In the genomic region with DNA sequence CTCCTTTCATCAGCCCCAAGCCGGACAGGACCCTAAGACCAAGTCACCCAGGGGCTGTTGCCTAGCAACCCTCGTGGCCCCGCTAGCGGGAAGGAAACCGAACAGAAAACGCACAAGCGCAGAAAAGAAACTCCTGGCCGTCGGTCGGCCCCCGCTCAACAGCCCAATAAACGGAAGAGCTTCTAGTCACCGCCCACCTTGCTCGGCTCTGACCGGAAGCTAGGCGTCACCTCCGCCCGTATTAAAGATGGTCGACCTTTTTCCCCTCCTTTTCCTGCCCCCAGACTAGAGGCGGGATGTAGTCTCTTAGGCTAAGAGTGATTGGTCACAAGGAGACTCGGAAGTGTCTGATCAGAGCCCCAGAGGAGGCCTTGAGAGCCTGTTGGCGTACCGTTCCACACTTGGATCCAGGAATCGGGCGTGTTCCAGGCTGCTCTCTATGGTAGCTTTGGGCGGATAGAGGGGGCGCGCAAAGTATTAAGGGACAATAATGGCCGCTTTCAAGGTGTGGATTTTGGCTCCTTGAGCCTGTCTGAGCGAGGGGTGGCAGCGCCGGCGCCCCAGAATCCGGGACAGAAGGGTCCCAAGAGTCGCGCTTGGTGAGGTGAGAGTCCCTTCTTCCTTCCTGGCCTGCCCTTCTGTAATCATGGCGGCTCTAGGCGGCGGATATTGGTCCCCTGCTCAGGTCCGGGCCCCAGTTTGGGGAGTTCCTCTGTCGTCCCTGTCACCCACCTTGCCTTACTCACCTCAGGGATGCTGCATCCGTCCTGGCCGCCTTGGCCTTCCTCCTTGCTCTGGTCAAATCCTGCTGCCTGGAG, we compare ENCODE assay signal across 1 cellular context.
TF ChIP-seq lines count a peak whose summit lies in the region.

A gene (plus strand): TSS at position 400 of the 818 bp plus-strand sequence. CDS start 2,311 bp downstream, outside the sequence.
A gene (minus strand): TSS at position 173 of the 818 bp plus-strand sequence. CDS start 2,871 bp downstream, outside the sequence.

TF ChIP-seq in HepG2, 621 proteins besides CTCF, POLR2A, EP300 and RAD21 (continued from another document and continues in another):
- TF ChIP-seq, protein P1, sequence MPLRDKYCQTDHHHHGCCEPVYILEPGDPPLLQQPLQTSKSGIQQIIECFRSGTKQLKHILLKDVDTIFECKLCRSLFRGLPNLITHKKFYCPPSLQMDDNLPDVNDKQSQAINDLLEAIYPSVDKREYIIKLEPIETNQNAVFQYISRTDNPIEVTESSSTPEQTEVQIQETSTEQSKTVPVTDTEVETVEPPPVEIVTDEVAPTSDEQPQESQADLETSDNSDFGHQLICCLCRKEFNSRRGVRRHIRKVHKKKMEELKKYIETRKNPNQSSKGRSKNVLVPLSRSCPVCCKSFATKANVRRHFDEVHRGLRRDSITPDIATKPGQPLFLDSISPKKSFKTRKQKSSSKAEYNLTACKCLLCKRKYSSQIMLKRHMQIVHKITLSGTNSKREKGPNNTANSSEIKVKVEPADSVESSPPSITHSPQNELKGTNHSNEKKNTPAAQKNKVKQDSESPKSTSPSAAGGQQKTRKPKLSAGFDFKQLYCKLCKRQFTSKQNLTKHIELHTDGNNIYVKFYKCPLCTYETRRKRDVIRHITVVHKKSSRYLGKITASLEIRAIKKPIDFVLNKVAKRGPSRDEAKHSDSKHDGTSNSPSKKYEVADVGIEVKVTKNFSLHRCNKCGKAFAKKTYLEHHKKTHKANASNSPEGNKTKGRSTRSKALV (CRISPR knock-in tag; IDR thresholded peaks at IDR 0.05): peak; percentile 62
- TF ChIP-seq, protein P2, sequence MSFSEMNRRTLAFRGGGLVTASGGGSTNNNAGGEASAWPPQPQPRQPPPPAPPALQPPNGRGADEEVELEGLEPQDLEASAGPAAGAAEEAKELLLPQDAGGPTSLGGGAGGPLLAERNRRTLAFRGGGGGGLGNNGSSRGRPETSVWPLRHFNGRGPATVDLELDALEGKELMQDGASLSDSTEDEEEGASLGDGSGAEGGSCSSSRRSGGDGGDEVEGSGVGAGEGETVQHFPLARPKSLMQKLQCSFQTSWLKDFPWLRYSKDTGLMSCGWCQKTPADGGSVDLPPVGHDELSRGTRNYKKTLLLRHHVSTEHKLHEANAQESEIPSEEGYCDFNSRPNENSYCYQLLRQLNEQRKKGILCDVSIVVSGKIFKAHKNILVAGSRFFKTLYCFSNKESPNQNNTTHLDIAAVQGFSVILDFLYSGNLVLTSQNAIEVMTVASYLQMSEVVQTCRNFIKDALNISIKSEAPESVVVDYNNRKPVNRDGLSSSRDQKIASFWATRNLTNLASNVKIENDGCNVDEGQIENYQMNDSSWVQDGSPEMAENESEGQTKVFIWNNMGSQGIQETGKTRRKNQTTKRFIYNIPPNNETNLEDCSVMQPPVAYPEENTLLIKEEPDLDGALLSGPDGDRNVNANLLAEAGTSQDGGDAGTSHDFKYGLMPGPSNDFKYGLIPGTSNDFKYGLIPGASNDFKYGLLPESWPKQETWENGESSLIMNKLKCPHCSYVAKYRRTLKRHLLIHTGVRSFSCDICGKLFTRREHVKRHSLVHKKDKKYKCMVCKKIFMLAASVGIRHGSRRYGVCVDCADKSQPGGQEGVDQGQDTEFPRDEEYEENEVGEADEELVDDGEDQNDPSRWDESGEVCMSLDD (CRISPR knock-in tag; IDR thresholded peaks at IDR 0.05; ENCODE audit: borderline replicate concordance): 0 out of 2 replicates have a peak, but pooled peaks have one; percentile 19
- TF ChIP-seq BRD4 (CRISPR knock-in tag; IDR thresholded peaks at IDR 0.05) (peak; percentile 66), MTA1 (CRISPR knock-in tag; IDR thresholded peaks at IDR 0.05; ENCODE audit: borderline replicate concordance) (no peak; the same call in 1 of the 2 replicates), ZZZ3 (CRISPR knock-in tag; IDR thresholded peaks at IDR 0.05; ENCODE audit: borderline replicate concordance) (peak; percentile 28; the same call in 1 of the 2 replicates), GATAD1 (CRISPR knock-in tag; IDR thresholded peaks at IDR 0.05) (peak; percentile 97), ARNT (IDR thresholded peaks at IDR 0.05) (no peak), TBP (CRISPR knock-in tag; IDR thresholded peaks at IDR 0.05) (no peak), ZNF737 (CRISPR knock-in tag; IDR thresholded peaks at IDR 0.05; ENCODE audit: borderline replicate concordance) (peak; percentile 66; the same call in 1 of the 2 replicates), ZNF432 (CRISPR knock-in tag; IDR thresholded peaks at IDR 0.05; ENCODE audit: borderline replicate concordance) (no peak), ELF3 (CRISPR knock-in tag; IDR thresholded peaks at IDR 0.05) (peak; percentile 81), HMGA1 (CRISPR knock-in tag; conservative IDR thresholded peaks at IDR 0.05) (no peak), KLF15 (CRISPR knock-in tag; IDR thresholded peaks at IDR 0.05; ENCODE audit: borderline replicate concordance) (no peak), BORCS8-MEF2B (CRISPR knock-in tag; IDR thresholded peaks at IDR 0.05) (no peak; the same call in none of the 2 replicates), IKZF4 (CRISPR knock-in tag; IDR thresholded peaks at IDR 0.05; ENCODE audit: borderline replicate concordance, low read depth, not compliant biosample characterization) (no peak), HOXA9 (CRISPR knock-in tag; IDR thresholded peaks at IDR 0.05; ENCODE audit: borderline replicate concordance) (no peak), CHD4 (IDR thresholded peaks at IDR 0.05; ENCODE audit: borderline replicate concordance, low read length) (no peak), MXI1 (IDR thresholded peaks at IDR 0.05; ENCODE audit: borderline replicate concordance, low read depth, low read length) (peak; percentile 85; the same call in 2 of the 3 replicates), RXRB (CRISPR knock-in tag; IDR thresholded peaks at IDR 0.05; ENCODE audit: borderline replicate concordance) (peak; percentile 33; the same call in 1 of the 2 replicates), ARNT2 (CRISPR knock-in tag; IDR thresholded peaks at IDR 0.05; ENCODE audit: low read depth) (no peak), ZKSCAN5 (CRISPR knock-in tag; IDR thresholded peaks at IDR 0.05) (no peak), FOXO1 (CRISPR knock-in tag; IDR thresholded peaks at IDR 0.05) (peak; percentile 35; the same call in 1 of the 2 replicates), TAF15 (IDR thresholded peaks at IDR 0.05; ENCODE audit: low read depth, low read length, poor library complexity, severe bottlenecking) (no peak), ELF4 (CRISPR knock-in tag; IDR thresholded peaks at IDR 0.05; ENCODE audit: borderline replicate concordance) (peak; percentile 100), ZNF383 (CRISPR knock-in tag; IDR thresholded peaks at IDR 0.05; ENCODE audit: borderline replicate concordance) (no peak), HNRNPK (IDR thresholded peaks at IDR 0.05; ENCODE audit: low read depth, low read length, poor library complexity, severe bottlenecking) (no peak), ZNF234 (CRISPR knock-in tag; conservative IDR thresholded peaks at IDR 0.05) (no peak), SRF (IDR thresholded peaks at IDR 0.05; ENCODE audit: low read depth, low read length) (no peak), ZNF34 (CRISPR knock-in tag; IDR thresholded peaks at IDR 0.05; ENCODE audit: borderline replicate concordance) (no peak; the same call in 1 of the 2 replicates), GATA4 (IDR thresholded peaks at IDR 0.05; ENCODE audit: borderline replicate concordance, low read depth) (no peak), U2AF2 (IDR thresholded peaks at IDR 0.05; ENCODE audit: low read depth, low read length) (no peak), ZNF430 (CRISPR knock-in tag; IDR thresholded peaks at IDR 0.05) (no peak), ATRX (CRISPR knock-in tag; IDR thresholded peaks at IDR 0.05; ENCODE audit: borderline replicate concordance) (no peak)
- TF ChIP-seq, protein P3, sequence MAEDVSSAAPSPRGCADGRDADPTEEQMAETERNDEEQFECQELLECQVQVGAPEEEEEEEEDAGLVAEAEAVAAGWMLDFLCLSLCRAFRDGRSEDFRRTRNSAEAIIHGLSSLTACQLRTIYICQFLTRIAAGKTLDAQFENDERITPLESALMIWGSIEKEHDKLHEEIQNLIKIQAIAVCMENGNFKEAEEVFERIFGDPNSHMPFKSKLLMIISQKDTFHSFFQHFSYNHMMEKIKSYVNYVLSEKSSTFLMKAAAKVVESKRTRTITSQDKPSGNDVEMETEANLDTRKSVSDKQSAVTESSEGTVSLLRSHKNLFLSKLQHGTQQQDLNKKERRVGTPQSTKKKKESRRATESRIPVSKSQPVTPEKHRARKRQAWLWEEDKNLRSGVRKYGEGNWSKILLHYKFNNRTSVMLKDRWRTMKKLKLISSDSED (CRISPR knock-in tag; IDR thresholded peaks at IDR 0.05): no peak
- TF ChIP-seq, protein P4, sequence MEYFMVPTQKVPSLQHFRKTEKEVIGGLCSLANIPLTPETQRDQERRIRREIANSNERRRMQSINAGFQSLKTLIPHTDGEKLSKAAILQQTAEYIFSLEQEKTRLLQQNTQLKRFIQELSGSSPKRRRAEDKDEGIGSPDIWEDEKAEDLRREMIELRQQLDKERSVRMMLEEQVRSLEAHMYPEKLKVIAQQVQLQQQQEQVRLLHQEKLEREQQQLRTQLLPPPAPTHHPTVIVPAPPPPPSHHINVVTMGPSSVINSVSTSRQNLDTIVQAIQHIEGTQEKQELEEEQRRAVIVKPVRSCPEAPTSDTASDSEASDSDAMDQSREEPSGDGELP (IDR thresholded peaks at IDR 0.05; ENCODE audit: borderline replicate concordance, low read depth): no peak; the same call in none of the 2 replicates
- TF ChIP-seq, protein P5, sequence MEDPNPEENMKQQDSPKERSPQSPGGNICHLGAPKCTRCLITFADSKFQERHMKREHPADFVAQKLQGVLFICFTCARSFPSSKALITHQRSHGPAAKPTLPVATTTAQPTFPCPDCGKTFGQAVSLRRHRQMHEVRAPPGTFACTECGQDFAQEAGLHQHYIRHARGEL (CRISPR knock-in tag; IDR thresholded peaks at IDR 0.05): no peak; the same call in 1 of the 2 replicates
- TF ChIP-seq, protein P6, sequence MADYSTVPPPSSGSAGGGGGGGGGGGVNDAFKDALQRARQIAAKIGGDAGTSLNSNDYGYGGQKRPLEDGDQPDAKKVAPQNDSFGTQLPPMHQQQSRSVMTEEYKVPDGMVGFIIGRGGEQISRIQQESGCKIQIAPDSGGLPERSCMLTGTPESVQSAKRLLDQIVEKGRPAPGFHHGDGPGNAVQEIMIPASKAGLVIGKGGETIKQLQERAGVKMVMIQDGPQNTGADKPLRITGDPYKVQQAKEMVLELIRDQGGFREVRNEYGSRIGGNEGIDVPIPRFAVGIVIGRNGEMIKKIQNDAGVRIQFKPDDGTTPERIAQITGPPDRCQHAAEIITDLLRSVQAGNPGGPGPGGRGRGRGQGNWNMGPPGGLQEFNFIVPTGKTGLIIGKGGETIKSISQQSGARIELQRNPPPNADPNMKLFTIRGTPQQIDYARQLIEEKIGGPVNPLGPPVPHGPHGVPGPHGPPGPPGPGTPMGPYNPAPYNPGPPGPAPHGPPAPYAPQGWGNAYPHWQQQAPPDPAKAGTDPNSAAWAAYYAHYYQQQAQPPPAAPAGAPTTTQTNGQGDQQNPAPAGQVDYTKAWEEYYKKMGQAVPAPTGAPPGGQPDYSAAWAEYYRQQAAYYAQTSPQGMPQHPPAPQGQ (CRISPR knock-in tag; IDR thresholded peaks at IDR 0.05; ENCODE audit: borderline replicate concordance): no peak; the same call in 1 of the 2 replicates
- TF ChIP-seq, protein P7, sequence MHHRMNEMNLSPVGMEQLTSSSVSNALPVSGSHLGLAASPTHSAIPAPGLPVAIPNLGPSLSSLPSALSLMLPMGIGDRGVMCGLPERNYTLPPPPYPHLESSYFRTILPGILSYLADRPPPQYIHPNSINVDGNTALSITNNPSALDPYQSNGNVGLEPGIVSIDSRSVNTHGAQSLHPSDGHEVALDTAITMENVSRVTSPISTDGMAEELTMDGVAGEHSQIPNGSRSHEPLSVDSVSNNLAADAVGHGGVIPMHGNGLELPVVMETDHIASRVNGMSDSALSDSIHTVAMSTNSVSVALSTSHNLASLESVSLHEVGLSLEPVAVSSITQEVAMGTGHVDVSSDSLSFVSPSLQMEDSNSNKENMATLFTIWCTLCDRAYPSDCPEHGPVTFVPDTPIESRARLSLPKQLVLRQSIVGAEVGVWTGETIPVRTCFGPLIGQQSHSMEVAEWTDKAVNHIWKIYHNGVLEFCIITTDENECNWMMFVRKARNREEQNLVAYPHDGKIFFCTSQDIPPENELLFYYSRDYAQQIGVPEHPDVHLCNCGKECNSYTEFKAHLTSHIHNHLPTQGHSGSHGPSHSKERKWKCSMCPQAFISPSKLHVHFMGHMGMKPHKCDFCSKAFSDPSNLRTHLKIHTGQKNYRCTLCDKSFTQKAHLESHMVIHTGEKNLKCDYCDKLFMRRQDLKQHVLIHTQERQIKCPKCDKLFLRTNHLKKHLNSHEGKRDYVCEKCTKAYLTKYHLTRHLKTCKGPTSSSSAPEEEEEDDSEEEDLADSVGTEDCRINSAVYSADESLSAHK (CRISPR knock-in tag; IDR thresholded peaks at IDR 0.05; ENCODE audit: borderline replicate concordance): no peak
- TF ChIP-seq, protein P8, sequence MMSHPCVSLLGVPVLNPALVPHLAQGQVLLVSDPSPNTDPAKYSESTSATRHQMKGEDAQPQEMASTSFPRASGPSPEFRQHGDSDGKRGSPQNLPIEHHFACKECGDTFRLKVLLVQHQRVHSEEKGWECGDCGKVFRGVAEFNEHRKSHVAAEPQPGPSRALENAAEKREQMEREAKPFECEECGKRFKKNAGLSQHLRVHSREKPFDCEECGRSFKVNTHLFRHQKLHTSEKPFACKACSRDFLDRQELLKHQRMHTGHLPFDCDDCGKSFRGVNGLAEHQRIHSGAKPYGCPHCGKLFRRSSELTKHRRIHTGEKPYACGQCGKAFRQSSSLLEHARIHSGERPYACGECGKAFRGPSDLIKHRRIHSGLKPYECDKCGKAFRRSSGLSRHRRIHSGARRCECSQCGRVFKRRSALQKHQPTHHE (CRISPR knock-in tag; IDR thresholded peaks at IDR 0.05; ENCODE audit: borderline replicate concordance): no peak
- TF ChIP-seq, protein P9, sequence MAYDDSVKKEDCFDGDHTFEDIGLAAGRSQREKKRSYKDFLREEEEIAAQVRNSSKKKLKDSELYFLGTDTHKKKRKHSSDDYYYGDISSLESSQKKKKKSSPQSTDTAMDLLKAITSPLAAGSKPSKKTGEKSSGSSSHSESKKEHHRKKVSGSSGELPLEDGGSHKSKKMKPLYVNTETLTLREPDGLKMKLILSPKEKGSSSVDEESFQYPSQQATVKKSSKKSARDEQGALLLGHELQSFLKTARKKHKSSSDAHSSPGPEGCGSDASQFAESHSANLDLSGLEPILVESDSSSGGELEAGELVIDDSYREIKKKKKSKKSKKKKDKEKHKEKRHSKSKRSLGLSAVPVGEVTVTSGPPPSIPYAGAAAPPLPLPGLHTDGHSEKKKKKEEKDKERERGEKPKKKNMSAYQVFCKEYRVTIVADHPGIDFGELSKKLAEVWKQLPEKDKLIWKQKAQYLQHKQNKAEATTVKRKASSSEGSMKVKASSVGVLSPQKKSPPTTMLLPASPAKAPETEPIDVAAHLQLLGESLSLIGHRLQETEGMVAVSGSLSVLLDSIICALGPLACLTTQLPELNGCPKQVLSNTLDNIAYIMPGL (CRISPR knock-in tag; IDR thresholded peaks at IDR 0.05; ENCODE audit: borderline replicate concordance in 1 of 2, low read depth in 1 of 2): peak; percentile 53 to 70; a peak in 3 of 4 replicates
- TF ChIP-seq, protein P10, sequence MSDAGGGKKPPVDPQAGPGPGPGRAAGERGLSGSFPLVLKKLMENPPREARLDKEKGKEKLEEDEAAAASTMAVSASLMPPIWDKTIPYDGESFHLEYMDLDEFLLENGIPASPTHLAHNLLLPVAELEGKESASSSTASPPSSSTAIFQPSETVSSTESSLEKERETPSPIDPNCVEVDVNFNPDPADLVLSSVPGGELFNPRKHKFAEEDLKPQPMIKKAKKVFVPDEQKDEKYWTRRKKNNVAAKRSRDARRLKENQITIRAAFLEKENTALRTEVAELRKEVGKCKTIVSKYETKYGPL (CRISPR knock-in tag; IDR thresholded peaks at IDR 0.05): no peak
